ENCODE assay signal across 7 cellular contexts in the genomic region with DNA sequence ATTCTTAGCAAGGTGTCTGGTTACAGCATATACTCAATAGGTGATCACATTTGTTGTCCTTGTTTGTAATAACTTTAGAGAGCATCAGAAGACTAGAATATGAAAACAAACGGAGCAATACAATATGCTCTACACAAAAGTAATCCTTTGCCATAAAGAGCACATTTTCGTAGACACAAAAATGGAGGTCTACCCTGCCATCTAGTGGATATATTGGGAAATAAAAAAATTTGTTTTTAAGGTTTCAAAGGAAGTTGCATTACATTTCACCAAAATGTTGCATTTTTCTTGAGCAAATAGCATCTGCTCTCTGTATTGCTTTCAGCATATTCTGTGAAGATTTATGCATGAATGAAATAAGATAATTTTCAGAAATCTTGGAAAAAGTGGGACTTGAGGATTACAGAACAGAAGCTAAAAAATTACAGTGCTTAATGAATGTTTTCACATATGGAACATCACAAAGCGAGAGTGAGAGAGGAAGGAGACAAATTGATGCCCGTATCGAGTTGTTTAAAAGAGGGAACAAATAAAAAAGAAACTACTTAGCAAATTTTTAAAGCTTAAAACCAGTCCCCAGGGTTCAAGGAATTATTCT.
DNase-seq lines count a peak whose midpoint lies in the region; ATAC-seq lines count a peak whose summit lies in the region.

No MANE protein-coding gene starts in this region.

- no peaks in the 10 kb centered on the region for H3K9me3 Mint-ChIP-seq in activated naive CD8-positive, alpha-beta T cell treated with anti-CD3 and anti-CD28 coated beads, Interleukin-2, amount 50 U/mL, for 24 hours

- H3K4me3 Mint-ChIP-seq in activated naive CD8-positive, alpha-beta T cell treated with anti-CD3 and anti-CD28 coated beads, Interleukin-2, amount 50 U/mL, for 24 hours = no peak overlapping the region

- no peak overlapping the region for H3K27ac Mint-ChIP-seq in activated naive CD8-positive, alpha-beta T cell treated with anti-CD3 and anti-CD28 coated beads, Interleukin-2, amount 50 U/mL, for 24 hours

- DNase-seq in GM04503 (ENCODE audit: low read depth) (peak; percentile 9), OCI-M1 (lab: John Stamatoyannopoulos, UW) (peak; percentile 76), fibroblast of gingiva (ENCODE audit: low read depth) (peak; percentile 50), putamen (ENCODE audit: low spot score) (peak; percentile 22)
- no peak for DNase-seq in activated naive CD8-positive, alpha-beta T cell treated with anti-CD3 and anti-CD28 coated beads, Interleukin-2, amount 50 U/mL, for 24 hours
- no peak for DNase-seq in stimulated activated CD4-positive, alpha-beta T cell treated with anti-CD3 and anti-CD28 coated beads, Interleukin-1b, Interleukin-23, amount 100 ng/mL, for 48 hours

- H3K36me3 Mint-ChIP-seq in activated naive CD8-positive, alpha-beta T cell treated with anti-CD3 and anti-CD28 coated beads, Interleukin-2, amount 50 U/mL, for 24 hours (ENCODE audit: low read depth) = no peaks in the 10 kb centered on the region

- ATAC-seq in HG02642 (IDR thresholded peaks at IDR 0.05; ENCODE audit: poor library complexity, unreplicated experiment) = peak; percentile 56
- ATAC-seq in activated naive CD8-positive, alpha-beta T cell treated with anti-CD3 and anti-CD28 coated beads, Interleukin-2, amount 50 U/mL, for 24 hours = no peak

- H3K27me3 Mint-ChIP-seq in activated naive CD8-positive, alpha-beta T cell treated with anti-CD3 and anti-CD28 coated beads, Interleukin-2, amount 50 U/mL, for 24 hours = peaks cover 2% of the 10 kb centered on the region

- no peaks in the 10 kb centered on the region for H3K4me1 Mint-ChIP-seq in activated naive CD8-positive, alpha-beta T cell treated with anti-CD3 and anti-CD28 coated beads, Interleukin-2, amount 50 U/mL, for 24 hours

Comparison
In these comparisons a context has a peak if more than half of its experiments do, and no peak if none do; other contexts are left out.
1. DNase-seq: peak in GM04503 (single experiment), OCI-M1 (single experiment), fibroblast of gingiva (single experiment) and putamen (single experiment); none in activated naive CD8-positive, alpha-beta T cell treated with anti-CD3 and anti-CD28 coated beads, Interleukin-2, amount 50 U/mL, for 24 hours (single experiment) and stimulated activated CD4-positive, alpha-beta T cell treated with anti-CD3 and anti-CD28 coated beads, Interleukin-1b, Interleukin-23, amount 100 ng/mL, for 48 hours (single experiment).